1 cellular context compared by ENCODE assay signal in the genomic region with DNA sequence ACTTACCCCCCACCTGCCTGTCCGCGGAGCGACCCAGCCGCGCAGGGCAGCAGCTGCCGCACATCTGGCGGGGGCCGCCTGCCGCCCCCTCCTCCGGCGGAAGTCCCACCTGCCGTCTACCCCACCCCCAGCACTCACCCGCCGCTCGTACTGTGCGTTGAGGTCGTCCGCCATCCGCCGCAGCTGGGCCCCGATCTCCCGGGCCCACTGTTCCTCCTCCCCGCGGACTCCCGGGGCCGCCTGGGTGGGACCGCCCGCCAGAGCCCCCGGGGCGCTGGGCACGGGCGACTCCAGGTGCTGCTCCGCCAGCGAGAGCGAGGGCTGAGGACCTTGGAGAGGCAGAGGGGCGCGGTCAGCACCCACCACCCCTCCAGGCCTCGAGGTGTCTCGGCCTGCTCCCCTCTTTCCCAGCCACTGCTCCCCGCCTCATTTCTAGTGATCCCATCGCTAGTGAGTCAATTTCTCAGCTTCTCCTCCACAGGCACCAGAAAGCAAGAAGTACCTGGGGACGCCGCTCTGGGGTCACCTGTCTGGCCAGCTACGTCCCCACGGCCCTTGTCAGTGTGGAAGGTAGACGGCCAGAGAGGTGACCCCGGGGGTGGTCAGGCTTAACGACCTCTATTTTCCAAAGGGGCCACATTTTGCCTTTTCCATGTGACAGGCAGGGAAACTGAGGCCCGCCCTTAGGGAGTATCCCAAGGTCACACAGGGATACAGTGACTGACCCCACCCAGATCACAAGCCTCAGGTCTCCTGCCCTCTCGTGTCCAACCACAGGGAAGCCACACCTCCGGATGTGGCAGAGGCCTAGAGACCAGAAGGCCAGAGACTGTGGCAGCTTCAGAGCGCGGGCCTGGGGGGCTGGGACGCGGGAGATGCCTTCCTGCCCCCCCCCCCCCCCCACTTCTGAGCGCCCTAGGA.
TF ChIP-seq lines count a peak whose summit lies in the region.

No MANE protein-coding gene starts in this region.

TF ChIP-seq in GM12878, 131 proteins besides CTCF, POLR2A, EP300 and RAD21 (continued from another document):
- TF ChIP-seq, protein P1, sequence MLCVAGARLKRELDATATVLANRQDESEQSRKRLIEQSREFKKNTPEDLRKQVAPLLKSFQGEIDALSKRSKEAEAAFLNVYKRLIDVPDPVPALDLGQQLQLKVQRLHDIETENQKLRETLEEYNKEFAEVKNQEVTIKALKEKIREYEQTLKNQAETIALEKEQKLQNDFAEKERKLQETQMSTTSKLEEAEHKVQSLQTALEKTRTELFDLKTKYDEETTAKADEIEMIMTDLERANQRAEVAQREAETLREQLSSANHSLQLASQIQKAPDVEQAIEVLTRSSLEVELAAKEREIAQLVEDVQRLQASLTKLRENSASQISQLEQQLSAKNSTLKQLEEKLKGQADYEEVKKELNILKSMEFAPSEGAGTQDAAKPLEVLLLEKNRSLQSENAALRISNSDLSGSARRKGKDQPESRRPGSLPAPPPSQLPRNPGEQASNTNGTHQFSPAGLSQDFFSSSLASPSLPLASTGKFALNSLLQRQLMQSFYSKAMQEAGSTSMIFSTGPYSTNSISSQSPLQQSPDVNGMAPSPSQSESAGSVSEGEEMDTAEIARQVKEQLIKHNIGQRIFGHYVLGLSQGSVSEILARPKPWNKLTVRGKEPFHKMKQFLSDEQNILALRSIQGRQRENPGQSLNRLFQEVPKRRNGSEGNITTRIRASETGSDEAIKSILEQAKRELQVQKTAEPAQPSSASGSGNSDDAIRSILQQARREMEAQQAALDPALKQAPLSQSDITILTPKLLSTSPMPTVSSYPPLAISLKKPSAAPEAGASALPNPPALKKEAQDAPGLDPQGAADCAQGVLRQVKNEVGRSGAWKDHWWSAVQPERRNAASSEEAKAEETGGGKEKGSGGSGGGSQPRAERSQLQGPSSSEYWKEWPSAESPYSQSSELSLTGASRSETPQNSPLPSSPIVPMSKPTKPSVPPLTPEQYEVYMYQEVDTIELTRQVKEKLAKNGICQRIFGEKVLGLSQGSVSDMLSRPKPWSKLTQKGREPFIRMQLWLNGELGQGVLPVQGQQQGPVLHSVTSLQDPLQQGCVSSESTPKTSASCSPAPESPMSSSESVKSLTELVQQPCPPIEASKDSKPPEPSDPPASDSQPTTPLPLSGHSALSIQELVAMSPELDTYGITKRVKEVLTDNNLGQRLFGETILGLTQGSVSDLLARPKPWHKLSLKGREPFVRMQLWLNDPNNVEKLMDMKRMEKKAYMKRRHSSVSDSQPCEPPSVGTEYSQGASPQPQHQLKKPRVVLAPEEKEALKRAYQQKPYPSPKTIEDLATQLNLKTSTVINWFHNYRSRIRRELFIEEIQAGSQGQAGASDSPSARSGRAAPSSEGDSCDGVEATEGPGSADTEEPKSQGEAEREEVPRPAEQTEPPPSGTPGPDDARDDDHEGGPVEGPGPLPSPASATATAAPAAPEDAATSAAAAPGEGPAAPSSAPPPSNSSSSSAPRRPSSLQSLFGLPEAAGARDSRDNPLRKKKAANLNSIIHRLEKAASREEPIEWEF (IDR thresholded peaks at IDR 0.05; ENCODE audit: insufficient replicate concordance, low read depth, low read length) = no peak
- TF ChIP-seq, protein P2, sequence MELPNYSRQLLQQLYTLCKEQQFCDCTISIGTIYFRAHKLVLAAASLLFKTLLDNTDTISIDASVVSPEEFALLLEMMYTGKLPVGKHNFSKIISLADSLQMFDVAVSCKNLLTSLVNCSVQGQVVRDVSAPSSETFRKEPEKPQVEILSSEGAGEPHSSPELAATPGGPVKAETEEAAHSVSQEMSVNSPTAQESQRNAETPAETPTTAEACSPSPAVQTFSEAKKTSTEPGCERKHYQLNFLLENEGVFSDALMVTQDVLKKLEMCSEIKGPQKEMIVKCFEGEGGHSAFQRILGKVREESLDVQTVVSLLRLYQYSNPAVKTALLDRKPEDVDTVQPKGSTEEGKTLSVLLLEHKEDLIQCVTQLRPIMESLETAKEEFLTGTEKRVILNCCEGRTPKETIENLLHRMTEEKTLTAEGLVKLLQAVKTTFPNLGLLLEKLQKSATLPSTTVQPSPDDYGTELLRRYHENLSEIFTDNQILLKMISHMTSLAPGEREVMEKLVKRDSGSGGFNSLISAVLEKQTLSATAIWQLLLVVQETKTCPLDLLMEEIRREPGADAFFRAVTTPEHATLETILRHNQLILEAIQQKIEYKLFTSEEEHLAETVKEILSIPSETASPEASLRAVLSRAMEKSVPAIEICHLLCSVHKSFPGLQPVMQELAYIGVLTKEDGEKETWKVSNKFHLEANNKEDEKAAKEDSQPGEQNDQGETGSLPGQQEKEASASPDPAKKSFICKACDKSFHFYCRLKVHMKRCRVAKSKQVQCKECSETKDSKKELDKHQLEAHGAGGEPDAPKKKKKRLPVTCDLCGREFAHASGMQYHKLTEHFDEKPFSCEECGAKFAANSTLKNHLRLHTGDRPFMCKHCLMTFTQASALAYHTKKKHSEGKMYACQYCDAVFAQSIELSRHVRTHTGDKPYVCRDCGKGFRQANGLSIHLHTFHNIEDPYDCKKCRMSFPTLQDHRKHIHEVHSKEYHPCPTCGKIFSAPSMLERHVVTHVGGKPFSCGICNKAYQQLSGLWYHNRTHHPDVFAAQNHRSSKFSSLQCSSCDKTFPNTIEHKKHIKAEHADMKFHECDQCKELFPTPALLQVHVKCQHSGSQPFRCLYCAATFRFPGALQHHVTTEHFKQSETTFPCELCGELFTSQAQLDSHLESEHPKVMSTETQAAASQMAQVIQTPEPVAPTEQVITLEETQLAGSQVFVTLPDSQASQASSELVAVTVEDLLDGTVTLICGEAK (IDR thresholded peaks at IDR 0.05; ENCODE audit: borderline replicate concordance) = no peak
- TF ChIP-seq, protein P3, sequence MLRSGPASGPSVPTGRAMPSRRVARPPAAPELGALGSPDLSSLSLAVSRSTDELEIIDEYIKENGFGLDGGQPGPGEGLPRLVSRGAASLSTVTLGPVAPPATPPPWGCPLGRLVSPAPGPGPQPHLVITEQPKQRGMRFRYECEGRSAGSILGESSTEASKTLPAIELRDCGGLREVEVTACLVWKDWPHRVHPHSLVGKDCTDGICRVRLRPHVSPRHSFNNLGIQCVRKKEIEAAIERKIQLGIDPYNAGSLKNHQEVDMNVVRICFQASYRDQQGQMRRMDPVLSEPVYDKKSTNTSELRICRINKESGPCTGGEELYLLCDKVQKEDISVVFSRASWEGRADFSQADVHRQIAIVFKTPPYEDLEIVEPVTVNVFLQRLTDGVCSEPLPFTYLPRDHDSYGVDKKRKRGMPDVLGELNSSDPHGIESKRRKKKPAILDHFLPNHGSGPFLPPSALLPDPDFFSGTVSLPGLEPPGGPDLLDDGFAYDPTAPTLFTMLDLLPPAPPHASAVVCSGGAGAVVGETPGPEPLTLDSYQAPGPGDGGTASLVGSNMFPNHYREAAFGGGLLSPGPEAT (IDR thresholded peaks at IDR 0.05; ENCODE audit: low read depth) = peak; percentile 6
- TF ChIP-seq SMC3 (IDR thresholded peaks at IDR 0.05; ENCODE audit: borderline replicate concordance, low read length) (no peak), ZBED1 (IDR thresholded peaks at IDR 0.05; ENCODE audit: borderline replicate concordance) (no peak; the same call in 1 of the 2 replicates), SREBF1 (IDR thresholded peaks at IDR 0.05; ENCODE audit: low read length) (no peak), NFXL1 (IDR thresholded peaks at IDR 0.05; ENCODE audit: borderline replicate concordance) (no peak), BMI1 (IDR thresholded peaks at IDR 0.05; ENCODE audit: borderline replicate concordance) (no peak), TCF12 (IDR thresholded peaks at IDR 0.05; ENCODE audit: low read depth, low read length) (peak; percentile 91), RBBP5 (conservative IDR thresholded peaks at IDR 0.05) (no peak), ESRRA (IDR thresholded peaks at IDR 0.05; ENCODE audit: low read length) (peak; percentile 87; the same call in 1 of the 2 replicates), ZNF274 (IDR thresholded peaks at IDR 0.05; ENCODE audit: insufficient read depth, insufficient read length) (no peak)
- TF ChIP-seq, protein P4, sequence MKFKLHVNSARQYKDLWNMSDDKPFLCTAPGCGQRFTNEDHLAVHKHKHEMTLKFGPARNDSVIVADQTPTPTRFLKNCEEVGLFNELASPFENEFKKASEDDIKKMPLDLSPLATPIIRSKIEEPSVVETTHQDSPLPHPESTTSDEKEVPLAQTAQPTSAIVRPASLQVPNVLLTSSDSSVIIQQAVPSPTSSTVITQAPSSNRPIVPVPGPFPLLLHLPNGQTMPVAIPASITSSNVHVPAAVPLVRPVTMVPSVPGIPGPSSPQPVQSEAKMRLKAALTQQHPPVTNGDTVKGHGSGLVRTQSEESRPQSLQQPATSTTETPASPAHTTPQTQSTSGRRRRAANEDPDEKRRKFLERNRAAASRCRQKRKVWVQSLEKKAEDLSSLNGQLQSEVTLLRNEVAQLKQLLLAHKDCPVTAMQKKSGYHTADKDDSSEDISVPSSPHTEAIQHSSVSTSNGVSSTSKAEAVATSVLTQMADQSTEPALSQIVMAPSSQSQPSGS (IDR thresholded peaks at IDR 0.05; ENCODE audit: low read length) = no peak
- TF ChIP-seq, protein P5, sequence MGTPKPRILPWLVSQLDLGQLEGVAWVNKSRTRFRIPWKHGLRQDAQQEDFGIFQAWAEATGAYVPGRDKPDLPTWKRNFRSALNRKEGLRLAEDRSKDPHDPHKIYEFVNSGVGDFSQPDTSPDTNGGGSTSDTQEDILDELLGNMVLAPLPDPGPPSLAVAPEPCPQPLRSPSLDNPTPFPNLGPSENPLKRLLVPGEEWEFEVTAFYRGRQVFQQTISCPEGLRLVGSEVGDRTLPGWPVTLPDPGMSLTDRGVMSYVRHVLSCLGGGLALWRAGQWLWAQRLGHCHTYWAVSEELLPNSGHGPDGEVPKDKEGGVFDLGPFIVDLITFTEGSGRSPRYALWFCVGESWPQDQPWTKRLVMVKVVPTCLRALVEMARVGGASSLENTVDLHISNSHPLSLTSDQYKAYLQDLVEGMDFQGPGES (IDR thresholded peaks at IDR 0.05) = no peak
